12 cellular contexts compared by ENCODE assay signal in the genomic region with DNA sequence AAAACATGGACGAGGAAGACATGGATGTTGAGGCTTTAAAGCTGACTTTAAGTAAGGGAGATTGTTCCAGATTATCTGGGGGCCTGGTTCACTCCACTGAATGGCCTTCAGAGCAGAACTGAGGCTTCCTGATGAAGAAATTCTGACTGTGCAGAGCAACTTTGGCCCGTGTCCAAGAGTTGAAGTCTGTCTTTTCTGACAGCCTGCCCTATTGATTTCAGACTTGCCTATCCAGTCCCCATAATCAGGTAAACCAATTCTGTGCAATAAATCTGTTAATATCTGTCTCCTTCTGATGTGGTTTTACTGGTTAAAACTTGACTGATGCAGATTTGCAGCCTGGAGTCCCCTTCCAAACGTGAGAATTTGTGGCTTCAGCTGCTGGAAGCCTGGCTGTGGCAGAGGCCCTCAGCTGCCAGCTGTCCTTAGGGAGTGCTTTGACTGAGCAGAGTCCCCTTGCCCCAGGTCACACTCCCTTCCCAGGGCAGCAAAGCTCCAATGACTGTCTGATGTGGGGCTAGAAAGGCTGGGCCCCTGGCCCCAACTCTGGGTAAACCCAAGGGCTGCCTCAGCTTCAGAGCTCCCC.
DNase-seq lines count a peak whose midpoint lies in the region; ATAC-seq and TF ChIP-seq lines count a peak whose summit lies in the region.
"Had no signal": no experiment of that assay in that cellular context is flagged by ENCODE, and none has a peak within 500 bp of the region (broad histone marks: within the 10 kb centered on the region; RNA-seq: fewer than 3 reads in every experiment).

No MANE protein-coding gene starts in this region.

- ATAC-seq in T-helper 17 cell: peak; percentile 70

- peak overlapping the region; percentile 71 for H3K4me3 Mint-ChIP-seq in T-helper 17 cell
- H3K4me3 Mint-ChIP-seq: activated B cell treated with CpG ODN at 0.5 μM for 24 hours had no signal

- H3K4me1 Mint-ChIP-seq in T-helper 17 cell: peaks cover 37% of the 10 kb centered on the region

- no peaks in the 10 kb centered on the region for H3K27me3 ChIP-seq in BE2C
- H3K27me3 ChIP-seq in vagina: no peaks in the 10 kb centered on the region

- intact Hi-C loops in vagina (cut with DNase I): no loop called here

- TF ChIP-seq POLR2A in vagina (IDR thresholded peaks at IDR 0.05): no peak

- H3K36me3 ChIP-seq in BE2C: no peaks in the 10 kb centered on the region
- H3K36me3 ChIP-seq in vagina: no peaks in the 10 kb centered on the region

- TF ChIP-seq RAD21 in Ishikawa (IDR thresholded peaks at IDR 0.05; ENCODE audit: low read depth): no peak

- no peak for TF ChIP-seq EP300 in Ishikawa (IDR thresholded peaks at IDR 0.05; ENCODE audit: borderline replicate concordance)

- TF ChIP-seq CTCF in BE2C (IDR thresholded peaks at IDR 0.05; ENCODE audit: low read depth, low read length): no peak
- no peak for TF ChIP-seq CTCF in vagina (IDR thresholded peaks at IDR 0.05)

- peak overlapping the region; percentile 78 for H3K27ac Mint-ChIP-seq in T-helper 17 cell
- H3K27ac Mint-ChIP-seq: activated B cell treated with CpG ODN at 0.5 μM for 24 hours had no signal

- DNase-seq in BE2C (peak; percentile 85), T-helper 17 cell (no peak), kidney tubule cell (ENCODE audit: low spot score) (peak; percentile 53), GM03348 (ENCODE audit: low spot score) (no peak), NCI-H1436 treated with DMSO at 0.1 percent for 48 hours (lab: John Stamatoyannopoulos, UW) (no peak), vagina (ENCODE audit: extremely low spot score in 2 of 2) (no peak), amniotic stem cell (lab: John Stamatoyannopoulos, UW) (no peak)
- DNase-seq: activated B cell treated with CpG ODN at 0.5 μM for 24 hours, DMS53, NCI-H2081, occipital lobe had no signal

- no peak overlapping the region for H3K27ac ChIP-seq in vagina

- H3K4me3 ChIP-seq in BE2C (ENCODE audit: low read depth, low read length) (no peak overlapping the region), vagina (no peak overlapping the region)

- H3K27me3 Mint-ChIP-seq in T-helper 17 cell: no peaks in the 10 kb centered on the region
- H3K27me3 Mint-ChIP-seq: activated B cell treated with CpG ODN at 0.5 μM for 24 hours had no signal

- no peaks in the 10 kb centered on the region for H3K9me3 ChIP-seq in BE2C
- no peaks in the 10 kb centered on the region for H3K9me3 ChIP-seq in T-helper 17 cell (ENCODE audit: control insufficient read depth, low read length, poor library complexity, severe bottlenecking)
- H3K9me3 ChIP-seq in vagina: no peaks in the 10 kb centered on the region

- H3K36me3 Mint-ChIP-seq in T-helper 17 cell (ENCODE audit: low read depth): no peaks in the 10 kb centered on the region

- peaks cover 27% of the 10 kb centered on the region for H3K4me1 ChIP-seq in BE2C
- H3K4me1 ChIP-seq in vagina: peaks cover 35% of the 10 kb centered on the region

TF ChIP-seq in Ishikawa, 13 proteins besides CTCF, POLR2A, EP300 and RAD21:
- TF ChIP-seq NFIC (IDR thresholded peaks at IDR 0.05) (peak; percentile 64), USF1 (IDR thresholded peaks at IDR 0.05) (no peak), TCF12 (IDR thresholded peaks at IDR 0.05; ENCODE audit: low read depth) (no peak)
TF ChIP-seq in Ishikawa: peak in this region for 1.

Comparison
In these comparisons a context has a peak if more than half of its experiments do, and no peak if none do; other contexts are left out.
1. DNase-seq: peak in BE2C (single experiment) and kidney tubule cell (single experiment); none in T-helper 17 cell (0 of 3), GM03348 (single experiment), NCI-H1436 treated with DMSO at 0.1 percent for 48 hours (single experiment), vagina (0 of 2) and amniotic stem cell (single experiment).